In the genomic region with DNA sequence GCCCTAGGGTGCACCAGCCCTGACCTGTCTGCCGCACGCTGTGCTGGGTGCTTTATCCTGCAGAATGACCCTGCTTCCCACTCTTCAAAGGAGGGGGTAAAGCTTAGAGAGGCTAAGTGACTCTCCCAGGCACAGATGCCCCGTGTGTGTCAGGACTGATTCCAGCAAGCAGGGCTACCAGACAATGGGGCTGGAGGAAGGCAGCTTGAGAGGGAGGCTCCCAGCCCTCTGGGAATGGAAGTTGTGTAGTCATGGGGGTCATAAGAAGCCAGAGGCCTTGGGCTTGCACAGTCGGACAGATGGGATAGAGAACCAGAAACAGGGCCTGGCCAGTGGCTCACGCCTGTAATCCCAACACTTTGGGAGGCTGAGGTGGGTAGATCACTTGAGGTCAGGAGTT, we compare ENCODE assay signal across 26 cellular contexts.
"Had no signal": no experiment of that assay in that cellular context is flagged by ENCODE, and none has a peak within 500 bp of the region (broad histone marks: within the 10 kb centered on the region; RNA-seq: fewer than 3 reads in every experiment).

No MANE protein-coding gene starts in this region.

- DNase-seq: heart right ventricle; islet precursor cell; left ventricle myocardium inferior; mesendoderm; naive B cell; natural killer cell; occipital lobe; right lobe of liver; stimulated activated CD4-positive, alpha-beta T cell treated with anti-CD3 and anti-CD28 coated beads, Interleukin-12 subunit alpha, Interleukin-12 subunit beta, amount 100 ng/mL, for 4 hours; stimulated activated CD4-positive, alpha-beta T cell treated with anti-CD3 and anti-CD28 coated beads, Interleukin-15, amount 100 ng/mL, for 24 hours; stimulated activated CD4-positive, alpha-beta T cell treated with anti-CD3 and anti-CD28 coated beads, Interleukin-2, amount 100 ng/mL, for 24 hours; stimulated activated CD4-positive, alpha-beta T cell treated with anti-CD3 and anti-CD28 coated beads, Interleukin-4, amount 100 ng/mL, for 1 hour; stimulated activated naive B cell treated with anti-CD40 and anti-IgM and Interleukin-4, amounts not matched to agents 10 μg/mL and 1 μg/mL and 100 μg/mL, for 72 hours; stimulated activated naive CD8-positive, alpha-beta T cell treated with anti-CD3 and anti-CD28 coated beads, Interleukin-15, Interleukin-2, amounts not matched to agents 100 U/mL and 50 U/mL, for 24 hours; substantia nigra; uterus had no signal

- H3K9me3 Mint-ChIP-seq: mesothelial cell of epicardium, natural killer cell, neural crest cell, type B pancreatic cell had no signal

- H3K4me1 Mint-ChIP-seq: natural killer cell had no signal

- H3K27ac ChIP-seq: heart right ventricle, left ventricle myocardium inferior, neutrophil, parathyroid adenoma, right atrium auricular region, tibial nerve, uterus had no signal

- H3K4me3 ChIP-seq: heart right ventricle, hepatocyte, left ventricle myocardium inferior, lung, right atrium auricular region, right lobe of liver, tibial nerve, uterus had no signal

- H3K9me3 ChIP-seq: neutrophil, right atrium auricular region, right lobe of liver, uterus had no signal

- H3K27ac Mint-ChIP-seq: natural killer cell; progenitor cell of endocrine pancreas; stimulated activated naive B cell treated with anti-CD40 and anti-IgM and Interleukin-4, amounts not matched to agents 10 μg/mL and 1 μg/mL and 100 μg/mL, for 72 hours had no signal

- H3K4me1 ChIP-seq: parathyroid adenoma, right atrium auricular region, right lobe of liver, uterus had no signal

- H3K4me3 Mint-ChIP-seq: naive B cell; natural killer cell; neural crest cell; stimulated activated naive B cell treated with anti-CD40 and anti-IgM and Interleukin-4, amounts not matched to agents 10 μg/mL and 1 μg/mL and 100 μg/mL, for 72 hours had no signal

- H3K36me3 ChIP-seq: heart right ventricle, left ventricle myocardium inferior, neutrophil, right atrium auricular region, right lobe of liver, tibial nerve, uterus had no signal

- H3K36me3 Mint-ChIP-seq: mesothelial cell of epicardium; natural killer cell; stimulated activated naive B cell treated with anti-CD40 and anti-IgM and Interleukin-4, amounts not matched to agents 10 μg/mL and 1 μg/mL and 100 μg/mL, for 72 hours had no signal

- ATAC-seq: heart right ventricle; natural killer cell; right lobe of liver; stimulated activated naive B cell treated with anti-CD40 and anti-IgM and Interleukin-4, amounts not matched to agents 10 μg/mL and 1 μg/mL and 100 μg/mL, for 72 hours; stimulated activated naive CD8-positive, alpha-beta T cell treated with anti-CD3 and anti-CD28 coated beads, Interleukin-15, Interleukin-2, amounts not matched to agents 100 U/mL and 50 U/mL, for 24 hours had no signal

- H3K27me3 ChIP-seq: hepatocyte, right atrium auricular region, right lobe of liver, uterus had no signal
